8 cellular contexts compared by ENCODE assay signal in genomic region chr6:35919085-35919826, GRCh38. TPM values are rescaled to one million over a fixed set of nuclear protein-coding genes. Genes with fewer than 3 reads are reported as not detected.
DNase-seq lines count a peak whose midpoint lies in the region; ATAC-seq lines count a peak whose summit lies in the region.

No MANE protein-coding gene starts in this region.

- H3K27me3 Mint-ChIP-seq in activated naive CD4-positive, alpha-beta T cell treated with anti-CD3 and anti-CD28 coated beads, Interleukin-2, amount 50 U/mL, for 24 hours: no peaks in the 10 kb centered on the region
- no peaks in the 10 kb centered on the region for H3K27me3 Mint-ChIP-seq in activated naive CD8-positive, alpha-beta T cell treated with anti-CD3 and anti-CD28 coated beads, Interleukin-2, amount 50 U/mL, for 24 hours
- peaks cover 0 to 13% (median 2%) of the 10 kb centered on the region in 3 donors for H3K27me3 Mint-ChIP-seq in immature natural killer cell (ENCODE audit: low read depth in 3 of 3)
- no peaks in the 10 kb centered on the region for H3K27me3 Mint-ChIP-seq in stimulated activated naive CD8-positive, alpha-beta T cell treated with anti-CD3 and anti-CD28 coated beads, Interleukin-15, amount 100 ng/mL, for 72 hours

- peak overlapping the region; percentile 85 for H3K4me3 ChIP-seq in MG63

- H3K9me3 Mint-ChIP-seq in activated naive CD4-positive, alpha-beta T cell treated with anti-CD3 and anti-CD28 coated beads, Interleukin-2, amount 50 U/mL, for 24 hours: no peaks in the 10 kb centered on the region
- H3K9me3 Mint-ChIP-seq in activated naive CD8-positive, alpha-beta T cell treated with anti-CD3 and anti-CD28 coated beads, Interleukin-2, amount 50 U/mL, for 24 hours: no peaks in the 10 kb centered on the region
- no peaks in the 10 kb centered on the region for H3K9me3 Mint-ChIP-seq in immature natural killer cell
- no peaks in the 10 kb centered on the region for H3K9me3 Mint-ChIP-seq in stimulated activated naive CD8-positive, alpha-beta T cell treated with anti-CD3 and anti-CD28 coated beads, Interleukin-15, amount 100 ng/mL, for 72 hours

- H3K36me3 ChIP-seq in MG63: peaks cover 44% of the 10 kb centered on the region

- peaks cover 37% of the 10 kb centered on the region for H3K4me1 Mint-ChIP-seq in activated naive CD4-positive, alpha-beta T cell treated with anti-CD3 and anti-CD28 coated beads, Interleukin-2, amount 50 U/mL, for 24 hours
- peaks cover 37% of the 10 kb centered on the region for H3K4me1 Mint-ChIP-seq in activated naive CD8-positive, alpha-beta T cell treated with anti-CD3 and anti-CD28 coated beads, Interleukin-2, amount 50 U/mL, for 24 hours
- H3K4me1 Mint-ChIP-seq in immature natural killer cell: peaks cover 39 to 55% of the 10 kb centered on the region in 2 donors
- peaks cover 50% of the 10 kb centered on the region for H3K4me1 Mint-ChIP-seq in stimulated activated naive CD8-positive, alpha-beta T cell treated with anti-CD3 and anti-CD28 coated beads, Interleukin-15, amount 100 ng/mL, for 72 hours

- DNase-seq in activated naive CD4-positive, alpha-beta T cell treated with Interleukin-2 at 50 U/mL for 16 hours: no peak
- no peak for DNase-seq in MG63
- no peak for DNase-seq in activated naive CD8-positive, alpha-beta T cell treated with anti-CD3 and anti-CD28 coated beads, Interleukin-2, amount 50 U/mL, for 24 hours
- no peak for DNase-seq in immature natural killer cell
- DNase-seq in stimulated activated naive CD8-positive, alpha-beta T cell treated with anti-CD3 and anti-CD28 coated beads, Interleukin-15, amount 100 ng/mL, for 72 hours: no peak
- DNase-seq in stimulated activated CD4-positive, alpha-beta T cell treated with anti-CD3 and anti-CD28 coated beads, Interleukin-2, amount 100 ng/mL, for 24 hours: no peak
- DNase-seq in activated CD4-positive, alpha-beta T cell treated with anti-CD3 and anti-CD28 coated beads, Interleukin-2, amount 50 U/mL, for 4 hours: no peak

- peak overlapping the region; percentile 95 for H3K4me3 Mint-ChIP-seq in activated naive CD4-positive, alpha-beta T cell treated with anti-CD3 and anti-CD28 coated beads, Interleukin-2, amount 50 U/mL, for 24 hours
- H3K4me3 Mint-ChIP-seq in activated naive CD8-positive, alpha-beta T cell treated with anti-CD3 and anti-CD28 coated beads, Interleukin-2, amount 50 U/mL, for 24 hours: peak overlapping the region; percentile 94
- peak overlapping the region; percentile 92 to 98 (median 96) for H3K4me3 Mint-ChIP-seq in immature natural killer cell
- peak overlapping the region; percentile 97 for H3K4me3 Mint-ChIP-seq in stimulated activated naive CD8-positive, alpha-beta T cell treated with anti-CD3 and anti-CD28 coated beads, Interleukin-15, amount 100 ng/mL, for 72 hours

- H3K27me3 ChIP-seq in MG63: no peaks in the 10 kb centered on the region

- peak overlapping the region; percentile 98 for H3K27ac Mint-ChIP-seq in activated naive CD4-positive, alpha-beta T cell treated with anti-CD3 and anti-CD28 coated beads, Interleukin-2, amount 50 U/mL, for 24 hours
- peak overlapping the region; percentile 99 for H3K27ac Mint-ChIP-seq in activated naive CD8-positive, alpha-beta T cell treated with anti-CD3 and anti-CD28 coated beads, Interleukin-2, amount 50 U/mL, for 24 hours
- peak overlapping the region; percentile 88 to 96 (median 92) for H3K27ac Mint-ChIP-seq in immature natural killer cell
- peak overlapping the region; percentile 97 to 98 for H3K27ac Mint-ChIP-seq in stimulated activated naive CD8-positive, alpha-beta T cell treated with anti-CD3 and anti-CD28 coated beads, Interleukin-15, amount 100 ng/mL, for 72 hours

- ATAC-seq in activated naive CD8-positive, alpha-beta T cell treated with anti-CD3 and anti-CD28 coated beads, Interleukin-2, amount 50 U/mL, for 24 hours: peak; percentile 7
- peak; percentile 47 for ATAC-seq in stimulated activated naive CD8-positive, alpha-beta T cell treated with anti-CD3 and anti-CD28 coated beads, Interleukin-15, amount 100 ng/mL, for 72 hours

- peaks cover 4% of the 10 kb centered on the region for H3K36me3 Mint-ChIP-seq in activated naive CD4-positive, alpha-beta T cell treated with anti-CD3 and anti-CD28 coated beads, Interleukin-2, amount 50 U/mL, for 24 hours
- peaks cover 41% of the 10 kb centered on the region for H3K36me3 Mint-ChIP-seq in activated naive CD8-positive, alpha-beta T cell treated with anti-CD3 and anti-CD28 coated beads, Interleukin-2, amount 50 U/mL, for 24 hours (ENCODE audit: low read depth)
- H3K36me3 Mint-ChIP-seq in immature natural killer cell: peaks cover 0 to 5% (median 3%) of the 10 kb centered on the region in 3 donors

- H3K9me3 ChIP-seq in MG63: no peaks in the 10 kb centered on the region

RNA-seq across cellular contexts. Expression of gene SRPK1, which starts 1.6 kb away (rescaled TPM):
- total RNA-seq in MG63 (2014; rRNA removed; shearing (Covaris generic); ENCODE audit: low replicate concordance): 20.7 and 46.6 TPM in 2 replicates
- polyA plus RNA-seq in immature natural killer cell: 10 to 100 TPM; 34.4 to 44.7 (median 34.7) TPM
